Comparison of ENCODE assay signal across 37 cellular contexts in genomic region chr9:136209786-136210185, GRCh38. TPM values are rescaled to one million over a fixed set of nuclear protein-coding genes. Genes with fewer than 3 reads are reported as not detected.
"Had no signal": no experiment of that assay in that cellular context is flagged by ENCODE, and none has a peak within 500 bp of the region (broad histone marks: within the 10 kb centered on the region; RNA-seq: fewer than 3 reads in every experiment).

No MANE protein-coding gene starts in this region.

- H3K27ac ChIP-seq: adrenal gland, body of pancreas, brain microvascular endothelial cell, breast epithelium, VCaP had no signal

- H3K27me3 ChIP-seq: body of pancreas had no signal

- ATAC-seq: activated CD8-positive, alpha-beta T cell treated with anti-CD3 and anti-CD28 coated beads for 36 hours; activated naive CD4-positive, alpha-beta T cell treated with anti-CD3 and anti-CD28 coated beads, Interleukin-2, amount 50 U/mL, for 72 hours; activated T-cell treated with anti-CD3 and anti-CD28 coated beads, Interleukin-2, amount 50 U/mL, for 4 hours; activated T-cell treated with anti-CD3 and anti-CD28 coated beads, Interleukin-2, amount 50 U/mL, for 72 hours; activated T-helper 17 cell treated with anti-CD3 and anti-CD28 coated beads, Interleukin-2, amount 50 U/mL, for 72 hours; body of pancreas had no signal

- H3K4me3 ChIP-seq: adrenal gland, body of pancreas, breast epithelium had no signal

- H3K36me3 ChIP-seq: breast epithelium had no signal

- H3K9me3 ChIP-seq: breast epithelium had no signal

- DNase-seq: activated B cell treated with CpG ODN at 0.5 μM for 24 hours; activated CD4-positive, alpha-beta memory T cell treated with anti-CD3 and anti-CD28 coated beads for 36 hours; activated CD4-positive, alpha-beta T cell treated with anti-CD3 and anti-CD28 coated beads for 4 hours; activated CD4-positive, alpha-beta T cell treated with anti-CD3 and anti-CD28 coated beads, Interleukin-2, amount 10 ng/mL, durations not matched to agents 24 days and 14 days; activated CD4-positive, alpha-beta T cell treated with anti-CD3 and anti-CD28 coated beads, Interleukin-2, amount 50 U/mL, for 1 hour; activated CD4-positive, alpha-beta T cell treated with anti-CD3 and anti-CD28 coated beads, Interleukin-2, amount 50 U/mL, for 4 hours; activated CD4-positive, CD25-positive, alpha-beta regulatory T cell treated with anti-CD3 and anti-CD28 coated beads, Interleukin-2, amount 50 U/mL, for 72 hours; activated CD8-positive, alpha-beta memory T cell treated with anti-CD3 and anti-CD28 coated beads, Interleukin-2, amount 50 U/mL, for 4 hours; activated CD8-positive, alpha-beta T cell treated with anti-CD3 and anti-CD28 coated beads for 36 hours; activated effector memory CD4-positive, alpha-beta T cell treated with anti-CD3 and anti-CD28 coated beads, Interleukin-2, amount 50 U/mL, for 16 hours; activated gamma-delta T cell treated with Interleukin-2 at 50 U/mL for 16 hours; activated naive CD4-positive, alpha-beta T cell; activated naive CD4-positive, alpha-beta T cell treated with anti-CD3 and anti-CD28 coated beads for 36 hours; activated naive CD4-positive, alpha-beta T cell treated with anti-CD3 and anti-CD28 coated beads, Interleukin-2, amount 50 U/mL, for 16 hours; activated naive CD8-positive, alpha-beta T cell treated with anti-CD3 and anti-CD28 coated beads for 36 hours; activated T-cell treated with anti-CD3 and anti-CD28 coated beads for 4 hours; activated T-cell treated with anti-CD3 and anti-CD28 coated beads, Interleukin-2, amount 50 U/mL, for 1 hour; activated T-cell treated with anti-CD3 and anti-CD28 coated beads, Interleukin-2, amount 50 U/mL, for 4 hours; activated T-cell treated with anti-CD3 and anti-CD28 coated beads, Interleukin-2, amount 50 U/mL, for 72 hours; adrenal gland; amniotic stem cell; aorta; body of pancreas; brain microvascular endothelial cell; central memory CD4-positive, alpha-beta T cell; T-helper 1 cell; T-helper 2 cell; T-helper 9 cell had no signal

- H3K4me1 ChIP-seq: adrenal gland, breast epithelium had no signal

RNA-seq across cellular contexts. Expression of gene LHX3, which starts 4.9 kb away (rescaled TPM):
- total RNA-seq: activated B cell treated with CpG ODN at 0.5 μM for 24 hours; activated CD4-positive, alpha-beta memory T cell treated with anti-CD3 and anti-CD28 coated beads for 36 hours; activated CD4-positive, alpha-beta T cell treated with anti-CD3 and anti-CD28 coated beads, Interleukin-2, amount 10 ng/mL, durations not matched to agents 24 days and 14 days; activated CD8-positive, alpha-beta memory T cell treated with anti-CD3 and anti-CD28 coated beads for 36 hours; activated CD8-positive, alpha-beta T cell treated with anti-CD3 and anti-CD28 coated beads for 36 hours; activated naive CD4-positive, alpha-beta T cell treated with anti-CD3 and anti-CD28 coated beads for 36 hours; activated naive CD8-positive, alpha-beta T cell treated with anti-CD3 and anti-CD28 coated beads for 36 hours; activated T-helper 1 cell treated with anti-CD3 and anti-CD28 coated beads, Interleukin-12 subunit alpha, Interleukin-12 subunit beta, Interleukin-2, Interleukin-4 antibody, amounts not matched to agents 30 ng/mL and 10 ng/mL and 1 ng/mL, durations not matched to agents 14 hours and 24 hours and 36 hours; adrenal gland; aorta; astrocyte; body of pancreas; breast epithelium; cardiac septum; cerebellum had no signal
- polyA plus RNA-seq: adrenal gland, aorta had no signal
